17 cellular contexts compared by ENCODE assay signal in genomic region chrX:55006827-55007621, GRCh38. TPM values are rescaled to one million over a fixed set of nuclear protein-coding genes. Genes with fewer than 3 reads are reported as not detected.
DNase-seq lines count a peak whose midpoint lies in the region; ATAC-seq and TF ChIP-seq lines count a peak whose summit lies in the region.
"Had no signal": no experiment of that assay in that cellular context is flagged by ENCODE, and none has a peak within 500 bp of the region (broad histone marks: within the 10 kb centered on the region; RNA-seq: fewer than 3 reads in every experiment).

No MANE protein-coding gene starts in this region.

- TF ChIP-seq CTCF in CD4-positive, alpha-beta T cell (IDR thresholded peaks at IDR 0.05): no peak
- no peak for TF ChIP-seq CTCF in PC-3 (conservative IDR thresholded peaks at IDR 0.05; ENCODE audit: low read depth, low read length)
- no peak for TF ChIP-seq CTCF in epithelial cell of esophagus (IDR thresholded peaks at IDR 0.05; ENCODE audit: insufficient read depth, low read depth, low read length, missing control alignments)
- no peak for TF ChIP-seq CTCF in nephron (IDR thresholded peaks at IDR 0.05; ENCODE audit: unreplicated experiment in 3 of 3)
- TF ChIP-seq CTCF in CD14-positive monocyte (IDR thresholded peaks at IDR 0.05): no peak
- TF ChIP-seq CTCF in sigmoid colon (IDR thresholded peaks at IDR 0.05): no peak

- no peak for ATAC-seq in CD4-positive, alpha-beta T cell (ENCODE audit: poor library complexity)
- no peak for ATAC-seq in PC-3
- no peak for ATAC-seq in left lobe of liver
- ATAC-seq: stimulated activated memory B cell treated with anti-CD40 and anti-IgM and Interleukin-4, amounts not matched to agents 10 μg/mL and 1 μg/mL and 100 μg/mL, for 72 hours had no signal

- H4K20me1 ChIP-seq in PC-3 (ENCODE audit: low read length): no peaks in the 10 kb centered on the region

- H3K79me2 ChIP-seq in PC-3 (ENCODE audit: low read length): peaks cover 37% of the 10 kb centered on the region

- no TSS peak for BruUV-seq in PC-3 (replicated peaks; lab: Mats Ljungman, UMichigan)

- H3F3A ChIP-seq in PC-3 (ENCODE audit: low read length, unreplicated experiment): peaks cover 5% of the 10 kb centered on the region

- no peak for DNase-seq in CD4-positive, alpha-beta T cell
- peak; percentile 13 for DNase-seq in PC-3
- DNase-seq in epithelial cell of esophagus (ENCODE audit: low read depth): peak; percentile 66
- DNase-seq in CD14-positive monocyte (ENCODE audit: low spot score): no peak
- no peak for DNase-seq in sigmoid colon
- no peak for DNase-seq in activated naive CD4-positive, alpha-beta T cell treated with anti-CD3 and anti-CD28 coated beads, Interleukin-2, amount 50 U/mL, for 16 hours
- DNase-seq in left lobe of liver (ENCODE audit: low spot score): no peak
- DNase-seq: foreskin melanocyte, NCI-H1092, NCI-H526, SIG-M5, thyroid gland had no signal

- peaks cover 76% of the 10 kb centered on the region for H3K4me1 ChIP-seq in PC-3 (ENCODE audit: insufficient read depth, low read length)
- no peaks in the 10 kb centered on the region for H3K4me1 ChIP-seq in sigmoid colon
- H3K4me1 ChIP-seq: thyroid gland had no signal

- peak overlapping the region; percentile 78 for H3K4me2 ChIP-seq in PC-3 (ENCODE audit: low read length)
- H3K4me2 ChIP-seq: KMS-11 had no signal

- H3K9ac ChIP-seq in PC-3 (ENCODE audit: low read length): peak overlapping the region; percentile 75
- H3K9ac ChIP-seq: KMS-11 had no signal

- H3K36me3 Mint-ChIP-seq in CD4-positive, alpha-beta T cell (ENCODE audit: low read depth): peaks cover 51% of the 10 kb centered on the region
- H3K36me3 Mint-ChIP-seq in nephron (ENCODE audit: low read depth) (peaks cover 26% of the 10 kb centered on the region), CD14-positive monocyte (peaks cover 42 to 43% of the 10 kb centered on the region in 2 donors)

- TF ChIP-seq EP300 in sigmoid colon (IDR thresholded peaks at IDR 0.05): no peak

- no peaks in the 10 kb centered on the region for H3K9me3 Mint-ChIP-seq in CD4-positive, alpha-beta T cell
- H3K9me3 Mint-ChIP-seq in nephron: peaks cover 8% of the 10 kb centered on the region
- peaks cover 0 to 2% (median 0%) of the 10 kb centered on the region in 7 donors for H3K9me3 Mint-ChIP-seq in CD14-positive monocyte
- H3K9me3 Mint-ChIP-seq: stimulated activated memory B cell treated with anti-CD40 and anti-IgM and Interleukin-4, amounts not matched to agents 10 μg/mL and 1 μg/mL and 100 μg/mL, for 72 hours had no signal

- H2AFZ ChIP-seq in PC-3 (ENCODE audit: low read length): no peak overlapping the region

- no peaks in the 10 kb centered on the region for H3K27me3 ChIP-seq in CD4-positive, alpha-beta T cell (ENCODE audit: control insufficient read depth, insufficient read depth, low read length)
- no peaks in the 10 kb centered on the region for H3K27me3 ChIP-seq in PC-3 (ENCODE audit: low read length)
- no peaks in the 10 kb centered on the region for H3K27me3 ChIP-seq in sigmoid colon
- H3K27me3 ChIP-seq: thyroid gland had no signal

- no peaks in the 10 kb centered on the region for H3K9me3 ChIP-seq in CD4-positive, alpha-beta T cell (ENCODE audit: control insufficient read depth, low read length)
- H3K9me3 ChIP-seq in PC-3 (ENCODE audit: low read length) (no peaks in the 10 kb centered on the region), sigmoid colon (no peaks in the 10 kb centered on the region)
- H3K9me3 ChIP-seq: thyroid gland had no signal

- TF ChIP-seq POLR2A in sigmoid colon (IDR thresholded peaks at IDR 0.05): no peak

- no peak overlapping the region for H3K27ac ChIP-seq in CD4-positive, alpha-beta T cell (ENCODE audit: low read depth, low read length)
- H3K27ac ChIP-seq in PC-3 (ENCODE audit: low read length): peak overlapping the region; percentile 100
- H3K27ac ChIP-seq in sigmoid colon: no peak overlapping the region
- H3K27ac ChIP-seq: KMS-11, thyroid gland had no signal

- WGBS in sigmoid colon, 2 donors: 84 to 91% methylated on average over 18 of the region's 18 CpGs

- H3K9me2 ChIP-seq in PC-3 (replicated peaks; ENCODE audit: low read length): no peaks in the 10 kb centered on the region

- H3K4me3 ChIP-seq in PC-3 (ENCODE audit: low read length) (peak overlapping the region; percentile 43; the same call in 1 of the 2 replicates), epithelial cell of esophagus (ENCODE audit: low read length) (no peak overlapping the region), sigmoid colon (no peak overlapping the region)
- H3K4me3 ChIP-seq: thyroid gland had no signal

- peak overlapping the region; percentile 44 for H3K27ac Mint-ChIP-seq in CD4-positive, alpha-beta T cell
- peak overlapping the region; percentile 29 to 88 (median 65) for H3K27ac Mint-ChIP-seq in nephron
- peak overlapping the region in 2 of 7 donors; percentile 68 to 78 for H3K27ac Mint-ChIP-seq in CD14-positive monocyte
- H3K27ac Mint-ChIP-seq: stimulated activated memory B cell treated with anti-CD40 and anti-IgM and Interleukin-4, amounts not matched to agents 10 μg/mL and 1 μg/mL and 100 μg/mL, for 72 hours had no signal

- peaks cover 30% of the 10 kb centered on the region for H3K4me1 Mint-ChIP-seq in CD4-positive, alpha-beta T cell (ENCODE audit: low read depth)
- peaks cover 7% of the 10 kb centered on the region for H3K4me1 Mint-ChIP-seq in nephron
- H3K4me1 Mint-ChIP-seq in CD14-positive monocyte: peaks cover 13% of the 10 kb centered on the region

- CTCF ChIA-PET in CD4-positive, alpha-beta T cell (lab: Charles Lee): interaction anchor here (0.5 kb wide), 1 partner anchor 918 kb away, joined by 4 read pairs; no protein-coding TSS in a partner anchor
- CTCF ChIA-PET in PC-3 (lab: Charles Lee): no interaction called here

- H3K27me3 Mint-ChIP-seq in CD4-positive, alpha-beta T cell: no peaks in the 10 kb centered on the region
- H3K27me3 Mint-ChIP-seq in nephron (ENCODE audit: low read depth) (no peaks in the 10 kb centered on the region), CD14-positive monocyte (ENCODE audit: low read depth in 3 of 3) (peaks cover 0 to 3% (median 2%) of the 10 kb centered on the region in 3 donors)
- H3K27me3 Mint-ChIP-seq: stimulated activated memory B cell treated with anti-CD40 and anti-IgM and Interleukin-4, amounts not matched to agents 10 μg/mL and 1 μg/mL and 100 μg/mL, for 72 hours had no signal

- POLR2A ChIA-PET in CD4-positive, alpha-beta T cell (lab: Charles Lee): no interaction called here
- POLR2A ChIA-PET in PC-3 (lab: Charles Lee; ENCODE audit: unreplicated experiment): interaction anchor here (0.5 to 0.6 kb wide), 2 partner anchors 49 to 368 kb away, joined by 3 to 4 read pairs; no protein-coding TSS in a partner anchor

- no peak overlapping the region for H3K4me3 Mint-ChIP-seq in CD4-positive, alpha-beta T cell
- H3K4me3 Mint-ChIP-seq in nephron: no peak overlapping the region
- H3K4me3 Mint-ChIP-seq in CD14-positive monocyte: no peak overlapping the region
- H3K4me3 Mint-ChIP-seq: stimulated activated memory B cell treated with anti-CD40 and anti-IgM and Interleukin-4, amounts not matched to agents 10 μg/mL and 1 μg/mL and 100 μg/mL, for 72 hours had no signal

- peaks cover 38% of the 10 kb centered on the region for H3K36me3 ChIP-seq in PC-3 (ENCODE audit: low read depth, low read length)
- peaks cover 0 to 21% (median 0%) of the 10 kb centered on the region in 4 donors for H3K36me3 ChIP-seq in sigmoid colon

- intact Hi-C loops in CD4-positive, alpha-beta T cell (cut with DNase I, micrococcal nuclease): loop anchor here in 1 of 2 experiments (5.0 kb wide), 1 partner anchor 115 kb away; no protein-coding TSS in a partner anchor
- intact Hi-C loops in PC-3 (cut with micrococcal nuclease) (loop anchor here (1.0 to 10.0 kb wide), 3 partner anchors 202 to 962 kb away; partner anchors contain the start of genes MAGED2 and PHF8), CD14-positive monocyte (cut with micrococcal nuclease) (loop anchor here (10.0 kb wide), 3 partner anchors 158 to 362 kb away; partner anchors contain the start of gene MAGED2 (in 1 of the 2)), sigmoid colon (cut with DNase I) (loop anchor here (10.0 kb wide), 3 partner anchors 472 to 562 kb away; partner anchors contain the start of genes FGD1, GNL3L and TSR2)

RNA-seq across cellular contexts. Expression of gene APEX2, which starts 6.9 kb away (rescaled TPM):
- total RNA-seq in CD4-positive, alpha-beta T cell: 1 to 10 TPM; 6.4 to 7.2 TPM
- total RNA-seq in PC-3 (2014; rRNA removed) (24.7 and 30.9 TPM in 2 replicates), sigmoid colon (1 to 10 TPM; 3.9 to 5.7 (median 4.6) TPM), left lobe of liver (6.7 TPM)
- polyA plus RNA-seq in CD14-positive monocyte (10 to 100 TPM; 14.4 to 17.8 TPM), sigmoid colon (10 to 100 TPM; 12.6 to 18.7 (median 17.7) TPM)

RNA-seq across cellular contexts. Expression of gene PFKFB1, which starts 13.0 kb away (rescaled TPM):
- total RNA-seq in CD4-positive, alpha-beta T cell: under 1 TPM; 0.31 to 0.49 TPM
- total RNA-seq in PC-3 (2014; rRNA removed) (0.22 and 1.1 TPM in 2 replicates), sigmoid colon (1 to 10 TPM in 1 of 4 donors, under 1 TPM in 2, not detected in 1; 0.49 to 1.1 (median 0.55) TPM), left lobe of liver (24.0 TPM)
- polyA plus RNA-seq in CD14-positive monocyte (under 1 TPM in 1 of 2 donors, not detected in 1; 0.11 TPM), sigmoid colon (under 1 TPM in 1 of 3 donors, not detected in 2; 0.44 TPM)
- total RNA-seq: Daoy had no signal

RNA-seq across cellular contexts. Expression of gene ALAS2, which starts 23.8 kb away (rescaled TPM):
- not detected for total RNA-seq in CD4-positive, alpha-beta T cell
- total RNA-seq in PC-3 (2014; rRNA removed) (not detected in 2 replicates), sigmoid colon (not detected), left lobe of liver (1.9 TPM)
- polyA plus RNA-seq in CD14-positive monocyte (1 to 10 TPM in 1 of 2 donors, not detected in 1; 1.1 TPM), sigmoid colon (not detected)
- total RNA-seq: Daoy; T-helper 1 cell treated with Interleukin-12 subunit alpha and Interleukin-12 subunit beta and Interleukin-4 antibody, amounts not matched to agents 30 ng/mL and 1 ng/mL, for 36 hours; thyroid gland had no signal

Comparison
In these comparisons a context has a peak if more than half of its experiments do, and no peak if none do; other contexts are left out.
1. DNase-seq: peak in PC-3 (single experiment) and epithelial cell of esophagus (single experiment); none in CD4-positive, alpha-beta T cell (0 of 10), CD14-positive monocyte (single experiment), sigmoid colon (single experiment), activated naive CD4-positive, alpha-beta T cell treated with anti-CD3 and anti-CD28 coated beads, Interleukin-2, amount 50 U/mL, for 16 hours (single experiment) and left lobe of liver (single experiment).
2. RNA of gene PFKFB1, which starts 13.0 kb away (total RNA-seq): 24.0 TPM in left lobe of liver (single experiment); 0.49 to 1.1 TPM in sigmoid colon, 0.31 to 0.49 TPM in CD4-positive, alpha-beta T cell and 0.22 to 1.1 TPM in PC-3; every median in the first group is over 10 times any median in the second.